19 cellular contexts compared by ENCODE assay signal in the genomic region with DNA sequence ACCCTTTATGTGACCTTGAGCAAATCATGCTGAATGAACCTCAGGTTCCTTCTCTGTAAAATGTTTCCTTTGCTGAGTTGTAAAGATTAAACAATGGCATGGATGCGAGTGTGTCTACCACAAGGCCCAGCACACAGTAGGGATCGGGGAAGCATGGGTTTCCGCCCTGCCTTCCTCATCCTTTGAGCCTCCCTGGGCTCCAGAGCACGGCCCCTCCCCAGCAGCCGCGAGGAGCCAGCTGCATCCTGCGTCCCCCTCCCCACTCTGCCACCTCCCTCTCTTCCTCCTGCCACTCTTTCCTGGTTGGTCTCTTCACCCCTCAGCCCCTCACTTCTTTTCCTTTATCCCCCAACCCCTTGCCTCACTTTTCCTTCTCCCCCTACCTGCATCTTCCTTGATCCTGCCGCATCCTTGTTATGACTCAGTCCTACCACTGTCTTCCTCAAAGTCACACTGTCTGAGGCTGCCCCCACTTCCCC. TPM values are rescaled to one million over a fixed set of nuclear protein-coding genes. Genes with fewer than 3 reads are reported as not detected.
DNase-seq lines count a peak whose midpoint lies in the region; ATAC-seq and TF ChIP-seq lines count a peak whose summit lies in the region.
"Had no signal": no experiment of that assay in that cellular context is flagged by ENCODE, and none has a peak within 500 bp of the region (broad histone marks: within the 10 kb centered on the region; RNA-seq: fewer than 3 reads in every experiment).

No MANE protein-coding gene starts in this region.

- peaks cover 12% of the 10 kb centered on the region for H3K79me1 ChIP-seq in mesendoderm (ENCODE audit: low read length)

- no peak overlapping the region for H3K27ac ChIP-seq in right cardiac atrium (ENCODE audit: low read length)
- no peak overlapping the region for H3K27ac ChIP-seq in mesendoderm (ENCODE audit: low read depth, low read length)
- no peak overlapping the region for H3K27ac ChIP-seq in right lobe of liver
- H3K27ac ChIP-seq: KMS-11, psoas muscle had no signal

- H3K27ac Mint-ChIP-seq in T-helper 17 cell: peak overlapping the region; percentile 83
- H3K27ac Mint-ChIP-seq: activated T-helper 17 cell treated with anti-CD3 and anti-CD28 coated beads, Interleukin-2, amount 50 U/mL, for 72 hours had no signal

- intact Hi-C loops in right cardiac atrium (cut with DNase I): loop anchor here in 1 of 4 donors (10.0 kb wide), 1 partner anchor 82 kb away; no protein-coding TSS in a partner anchor
- intact Hi-C loops in Right ventricle myocardium superior (cut with DNase I): loop anchor here (10.0 kb wide), 1 partner anchor 1122 kb away; a partner anchor contains a TSS
- intact Hi-C loops in right lobe of liver (cut with DNase I): no loop called here

- peaks cover 2% of the 10 kb centered on the region for H3K36me3 Mint-ChIP-seq in T-helper 17 cell (ENCODE audit: low read depth)

- peak overlapping the region; percentile 66 for H3K23ac ChIP-seq in mesendoderm (ENCODE audit: low read length)

- H3K9ac ChIP-seq in mesendoderm (ENCODE audit: low read length): peak overlapping the region; percentile 44
- H3K9ac ChIP-seq: KMS-11 had no signal

- peak in 2 of 3 donors; percentile 28 to 45 for DNase-seq in right cardiac atrium
- DNase-seq in Right ventricle myocardium superior: no peak
- DNase-seq in T-helper 17 cell: no peak
- DNase-seq in mesendoderm: no peak
- DNase-seq in right lobe of liver: no peak
- no peak for DNase-seq in NCI-H774 (lab: John Stamatoyannopoulos, UW)
- DNase-seq: activated CD4-positive, CD25-positive, alpha-beta regulatory T cell treated with anti-CD3 and anti-CD28 coated beads, Interleukin-2, amount 50 U/mL, for 72 hours; effector CD8-positive, alpha-beta T cell; NCI-H187; NCI-H524 treated with DMSO at 0.1 percent for 48 hours; psoas muscle; stimulated activated CD4-positive, alpha-beta T cell treated with anti-CD3 and anti-CD28 coated beads, Interleukin-15, amount 100 ng/mL, for 24 hours; substantia nigra; SW 1271 had no signal

- TF ChIP-seq POLR2A in right lobe of liver (IDR thresholded peaks at IDR 0.05): no peak

- ATAC-seq in right cardiac atrium (no peak), Right ventricle myocardium superior (ENCODE audit: poor library complexity) (no peak), T-helper 17 cell (no peak), right lobe of liver (no peak), HG02759 (IDR thresholded peaks at IDR 0.05; ENCODE audit: unreplicated experiment) (no peak), HG02642 (IDR thresholded peaks at IDR 0.05; ENCODE audit: poor library complexity, unreplicated experiment) (no peak)
- ATAC-seq: activated T-helper 17 cell treated with anti-CD3 and anti-CD28 coated beads, Interleukin-2, amount 50 U/mL, for 72 hours; psoas muscle had no signal

- H3K4me3 Mint-ChIP-seq in T-helper 17 cell: peak overlapping the region; percentile 53
- H3K4me3 Mint-ChIP-seq: activated T-helper 17 cell treated with anti-CD3 and anti-CD28 coated beads, Interleukin-2, amount 50 U/mL, for 72 hours had no signal

- H4K5ac ChIP-seq in mesendoderm (ENCODE audit: low read length): no peak overlapping the region

- no peak overlapping the region for H2BK15ac ChIP-seq in mesendoderm (replicated peaks; ENCODE audit: low read depth)

- H2AK5ac ChIP-seq in mesendoderm (ENCODE audit: low read length): no peak overlapping the region

- no peaks in the 10 kb centered on the region for H3K4me1 ChIP-seq in right cardiac atrium (ENCODE audit: control insufficient read depth, insufficient read depth, low read length)
- no peaks in the 10 kb centered on the region for H3K4me1 ChIP-seq in mesendoderm (ENCODE audit: control insufficient read depth, low read depth, low read length)
- H3K4me1 ChIP-seq in right lobe of liver: peaks cover 0 to 4% (median 0%) of the 10 kb centered on the region in 4 donors
- H3K4me1 ChIP-seq: HAP-1 had no signal

- peak overlapping the region; percentile 49 for H3K56ac ChIP-seq in mesendoderm (ENCODE audit: low read length)

- H3K9me3 ChIP-seq in right cardiac atrium (ENCODE audit: control insufficient read depth, low read length): no peaks in the 10 kb centered on the region
- H3K9me3 ChIP-seq in T-helper 17 cell (ENCODE audit: control insufficient read depth, low read length, poor library complexity, severe bottlenecking): no peaks in the 10 kb centered on the region
- no peaks in the 10 kb centered on the region for H3K9me3 ChIP-seq in right lobe of liver
- H3K9me3 ChIP-seq: HAP-1, psoas muscle had no signal

- no peak overlapping the region for H3K4me2 ChIP-seq in mesendoderm (ENCODE audit: low read length)
- H3K4me2 ChIP-seq: KMS-11 had no signal

- H3K18ac ChIP-seq in mesendoderm (ENCODE audit: low read length): no peak overlapping the region

- no peak overlapping the region for H3K4me3 ChIP-seq in right cardiac atrium (ENCODE audit: low read length)
- H3K4me3 ChIP-seq in mesendoderm (ENCODE audit: low read length): no peak overlapping the region
- H3K4me3 ChIP-seq in right lobe of liver: no peak overlapping the region
- H3K4me3 ChIP-seq: HAP-1, psoas muscle had no signal

- peaks cover 32% of the 10 kb centered on the region for H3K4me1 Mint-ChIP-seq in T-helper 17 cell

- WGBS in right cardiac atrium: 65% methylated on average over 8 of the region's 8 CpGs
- WGBS in mesendoderm (ENCODE audit: extremely low coverage, insufficient coverage, low lambda C conversion rate): no CpG with 5 or more reads among the region's 8 CpGs
- WGBS in right lobe of liver (ENCODE audit: insufficient coverage, low coverage, low lambda C conversion rate, missing lambda C conversion rate): 46% methylated on average over 5 of the region's 8 CpGs

- no peak overlapping the region for H2BK5ac ChIP-seq in mesendoderm (ENCODE audit: low read length)

- H3K27me3 Mint-ChIP-seq in T-helper 17 cell: no peaks in the 10 kb centered on the region
- H3K27me3 Mint-ChIP-seq: activated T-helper 17 cell treated with anti-CD3 and anti-CD28 coated beads, Interleukin-2, amount 50 U/mL, for 72 hours had no signal

- no peak overlapping the region for H4K8ac ChIP-seq in mesendoderm (ENCODE audit: low read depth, low read length)

- H3K36me3 ChIP-seq in mesendoderm (ENCODE audit: control insufficient read depth, insufficient read depth, low read length) (peaks cover 24% of the 10 kb centered on the region), right lobe of liver (no peaks in the 10 kb centered on the region)

- no peak overlapping the region for H2BK120ac ChIP-seq in mesendoderm (ENCODE audit: low read depth, low read length)

- no peak for TF ChIP-seq CTCF in right lobe of liver (IDR thresholded peaks at IDR 0.05)

- H3K4ac ChIP-seq in mesendoderm (ENCODE audit: low read depth, low read length): no peak overlapping the region

- H3K79me2 ChIP-seq in mesendoderm (ENCODE audit: control insufficient read depth, insufficient read depth, low read length): peaks cover 12% of the 10 kb centered on the region

- H3K27me3 ChIP-seq in right cardiac atrium (ENCODE audit: control insufficient read depth, insufficient read depth): no peaks in the 10 kb centered on the region
- no peaks in the 10 kb centered on the region for H3K27me3 ChIP-seq in mesendoderm (ENCODE audit: insufficient read depth, low read length, poor library complexity)
- no peaks in the 10 kb centered on the region for H3K27me3 ChIP-seq in right lobe of liver

RNA-seq across cellular contexts. Expression of a gene that starts 3.0 kb away (rescaled TPM):
- total RNA-seq in right cardiac atrium (1 to 10 TPM; 5.1 to 8.4 (median 6.6) TPM), Right ventricle myocardium superior (4.7 TPM), T-helper 17 cell (10 to 100 TPM; 12.6 to 13.2 TPM), right lobe of liver (1 to 10 TPM; 2.8 to 8.0 (median 3.4) TPM)
- polyA plus RNA-seq in right cardiac atrium: 8.3 TPM
- 46.9 TPM for polyA plus RNA-seq in mesendoderm (2013, experiment 1 of 2)
- polyA plus RNA-seq in mesendoderm (2013, experiment 2 of 2): 47.5 TPM

RNA-seq across cellular contexts. Expression of a gene that starts 22.5 kb away (rescaled TPM):
- 10 to 100 TPM; 11.8 to 14.6 (median 13.3) TPM for total RNA-seq in right cardiac atrium
- 15.5 TPM for polyA plus RNA-seq in right cardiac atrium
- 9.5 TPM for total RNA-seq in Right ventricle myocardium superior
- total RNA-seq in T-helper 17 cell: 1 to 10 TPM; 6.4 to 7.5 TPM
- 3.6 TPM for polyA plus RNA-seq in mesendoderm (2013, experiment 1 of 2)
- polyA plus RNA-seq in mesendoderm (2013, experiment 2 of 2): 3.5 TPM
- 10 to 100 TPM; 27.7 to 56.6 (median 31.6) TPM for total RNA-seq in right lobe of liver

RNA-seq across cellular contexts. Expression of a gene that starts 30.0 kb away (rescaled TPM):
- 1 to 10 TPM; 7.4 to 9.8 (median 9.1) TPM for total RNA-seq in right cardiac atrium
- 13.1 TPM for polyA plus RNA-seq in right cardiac atrium
- 6.5 TPM for total RNA-seq in Right ventricle myocardium superior
- total RNA-seq in T-helper 17 cell: under 1 TPM in 1 of 2 donors, not detected in 1; 0.26 TPM
- polyA plus RNA-seq in mesendoderm (2013, experiment 1 of 2): 1.7 TPM
- 1.6 TPM for polyA plus RNA-seq in mesendoderm (2013, experiment 2 of 2)
- under 1 TPM in 4 of 6 experiments, not detected in 2; 0.13 to 0.74 (median 0.43) TPM for total RNA-seq in right lobe of liver

RNA-seq across cellular contexts. Expression of a gene that starts 31.2 kb away (rescaled TPM):
- total RNA-seq in right cardiac atrium (10 to 100 TPM in 3 of 4 donors, 1 to 10 TPM in 1; 9.7 to 11.6 (median 10.2) TPM), Right ventricle myocardium superior (6.9 TPM), T-helper 17 cell (10 to 100 TPM; 31.3 to 45.5 TPM), right lobe of liver (1 to 10 TPM; 3.7 to 7.4 (median 6.9) TPM)
- 9.6 TPM for polyA plus RNA-seq in right cardiac atrium
- polyA plus RNA-seq in mesendoderm (2013, experiment 1 of 2): 27.7 TPM
- 25.3 TPM for polyA plus RNA-seq in mesendoderm (2013, experiment 2 of 2)

RNA-seq across cellular contexts. Expression of a gene that starts 32.5 kb away (rescaled TPM):
- total RNA-seq in right cardiac atrium (10 to 100 TPM; 20.6 to 31.7 (median 26.3) TPM), Right ventricle myocardium superior (28.8 TPM), T-helper 17 cell (10 to 100 TPM; 22.5 to 22.8 TPM), right lobe of liver (10 to 100 TPM in 2 of 6 experiments, 1 to 10 TPM in 4; 5.9 to 14.3 (median 7.9) TPM)
- 29.5 TPM for polyA plus RNA-seq in right cardiac atrium
- polyA plus RNA-seq in mesendoderm (2013, experiment 1 of 2): 24.5 TPM
- 23.1 TPM for polyA plus RNA-seq in mesendoderm (2013, experiment 2 of 2)

Comparison
In these comparisons a context has a peak if more than half of its experiments do, and no peak if none do; other contexts are left out.
1. DNase-seq: peak in right cardiac atrium (2 of 3); none in Right ventricle myocardium superior (single experiment), T-helper 17 cell (0 of 3), mesendoderm (single experiment), right lobe of liver (0 of 3) and NCI-H774 (single experiment).